In genomic region chr22:22817468-22818201, GRCh38 we compare ENCODE assay signal across 16 cellular contexts.
DNase-seq lines count a peak whose midpoint lies in the region; ATAC-seq and TF ChIP-seq lines count a peak whose summit lies in the region.
"Had no signal": no experiment of that assay in that cellular context is flagged by ENCODE, and none has a peak within 500 bp of the region (broad histone marks: within the 10 kb centered on the region; RNA-seq: fewer than 3 reads in every experiment).

No MANE protein-coding gene starts in this region.

- no peak; the same call in 1 of the 2 replicates for TF ChIP-seq CTCF in MM.1S (IDR thresholded peaks at IDR 0.05; ENCODE audit: low read length)
- TF ChIP-seq CTCF in esophagus muscularis mucosa (IDR thresholded peaks at IDR 0.05) = no peak

- H3K4me3 ChIP-seq in MM.1S (ENCODE audit: low read length) = no peak overlapping the region
- no peak overlapping the region for H3K4me3 ChIP-seq in esophagus muscularis mucosa
- H3K4me3 ChIP-seq: left lung, SK-N-MC, stomach had no signal

- H4K20me1 ChIP-seq in MM.1S (ENCODE audit: insufficient read depth, low read length) = no peaks in the 10 kb centered on the region

- peak overlapping the region; percentile 4 for H3K27ac Mint-ChIP-seq in stimulated activated naive CD8-positive, alpha-beta T cell treated with anti-CD3 and anti-CD28 coated beads, Interleukin-15, Interleukin-2, amounts not matched to agents 100 ng/mL and 50 ng/mL, for 24 hours
- H3K27ac Mint-ChIP-seq: nephron progenitor cell had no signal

- TF ChIP-seq POLR2A in esophagus muscularis mucosa (IDR thresholded peaks at IDR 0.05; ENCODE audit: low read depth) = no peak

- no peaks in the 10 kb centered on the region for H3K36me3 Mint-ChIP-seq in stimulated activated naive CD8-positive, alpha-beta T cell treated with anti-CD3 and anti-CD28 coated beads, Interleukin-15, Interleukin-2, amounts not matched to agents 100 ng/mL and 50 ng/mL, for 24 hours (ENCODE audit: low read depth)

- H3K4me1 Mint-ChIP-seq in stimulated activated naive CD8-positive, alpha-beta T cell treated with anti-CD3 and anti-CD28 coated beads, Interleukin-15, Interleukin-2, amounts not matched to agents 100 ng/mL and 50 ng/mL, for 24 hours (ENCODE audit: low read depth) = peaks cover 79% of the 10 kb centered on the region

- no peaks in the 10 kb centered on the region for H3K9me3 Mint-ChIP-seq in stimulated activated naive CD8-positive, alpha-beta T cell treated with anti-CD3 and anti-CD28 coated beads, Interleukin-15, Interleukin-2, amounts not matched to agents 100 ng/mL and 50 ng/mL, for 24 hours
- H3K9me3 Mint-ChIP-seq: nephron progenitor cell had no signal

- 59% methylated on average over 5 of the region's 5 CpGs for WGBS in esophagus muscularis mucosa

- no peak overlapping the region for H3K9ac ChIP-seq in MM.1S (ENCODE audit: low read length)

- H3K36me3 ChIP-seq in MM.1S (replicated peaks; ENCODE audit: insufficient read depth, low read length) (no peaks in the 10 kb centered on the region), esophagus muscularis mucosa (no peaks in the 10 kb centered on the region)
- H3K36me3 ChIP-seq: left lung, stomach had no signal

- no peak overlapping the region for H2AFZ ChIP-seq in MM.1S (ENCODE audit: low read length)

- peaks cover 24% of the 10 kb centered on the region for H3F3A ChIP-seq in MM.1S (ENCODE audit: insufficient read depth, low read length)

- H3K9me2 ChIP-seq in MM.1S (replicated peaks; ENCODE audit: insufficient read depth, low read length) = no peaks in the 10 kb centered on the region

- peaks cover 19% of the 10 kb centered on the region for H3K79me2 ChIP-seq in MM.1S (ENCODE audit: low read length)

- H3K4me2 ChIP-seq in MM.1S (ENCODE audit: low read depth, low read length) = peak overlapping the region; percentile 87; the same call in 1 of the 2 replicates

- TF ChIP-seq EP300 in esophagus muscularis mucosa (IDR thresholded peaks at IDR 0.05) = no peak

- intact Hi-C loops in esophagus muscularis mucosa (cut with DNase I) = no loop called here

- H3K9me3 ChIP-seq in MM.1S (replicated peaks; ENCODE audit: insufficient read depth, low read length) (no peaks in the 10 kb centered on the region), esophagus muscularis mucosa (no peaks in the 10 kb centered on the region)
- H3K9me3 ChIP-seq: left lung, stomach had no signal

- no peak for ATAC-seq in stimulated activated naive CD8-positive, alpha-beta T cell treated with anti-CD3 and anti-CD28 coated beads, Interleukin-15, Interleukin-2, amounts not matched to agents 100 U/mL and 50 U/mL, for 24 hours
- ATAC-seq in GM19397 (IDR thresholded peaks at IDR 0.05; ENCODE audit: unreplicated experiment) = no peak
- ATAC-seq in GM18873 (IDR thresholded peaks at IDR 0.05; ENCODE audit: low FRiP score, unreplicated experiment) = no peak
- ATAC-seq: left lung, sciatic nerve had no signal

- H3K4me1 ChIP-seq in MM.1S (ENCODE audit: low read length) (peaks cover 71% of the 10 kb centered on the region), esophagus muscularis mucosa (no peaks in the 10 kb centered on the region)

- no peaks in the 10 kb centered on the region for H3K27me3 ChIP-seq in MM.1S (replicated peaks; ENCODE audit: insufficient read depth, low read length)
- peaks cover 0 to 15% (median 0%) of the 10 kb centered on the region in 4 donors for H3K27me3 ChIP-seq in esophagus muscularis mucosa

- no peaks in the 10 kb centered on the region for H3K27me3 Mint-ChIP-seq in stimulated activated naive CD8-positive, alpha-beta T cell treated with anti-CD3 and anti-CD28 coated beads, Interleukin-15, Interleukin-2, amounts not matched to agents 100 ng/mL and 50 ng/mL, for 24 hours

- no peak overlapping the region for H3K4me3 Mint-ChIP-seq in stimulated activated naive CD8-positive, alpha-beta T cell treated with anti-CD3 and anti-CD28 coated beads, Interleukin-15, Interleukin-2, amounts not matched to agents 100 ng/mL and 50 ng/mL, for 24 hours
- H3K4me3 Mint-ChIP-seq: nephron progenitor cell had no signal

- DNase-seq in stimulated activated naive CD8-positive, alpha-beta T cell treated with anti-CD3 and anti-CD28 coated beads, Interleukin-15, Interleukin-2, amounts not matched to agents 100 U/mL and 50 U/mL, for 24 hours = no peak
- no peak for DNase-seq in MM.1S
- peak; percentile 86 for DNase-seq in esophagus muscularis mucosa (ENCODE audit: extremely low spot score)
- DNase-seq in T1000 (lab: John Stamatoyannopoulos, UW) = no peak
- DNase-seq in NCI-H1436 (lab: John Stamatoyannopoulos, UW) = no peak
- DNase-seq: activated gamma-delta T cell treated with Interleukin-2 at 50 U/mL for 16 hours, GDM1, HCEC 1CT, left lung, nephron progenitor cell, stomach had no signal

- peak overlapping the region; percentile 99; the same call in 1 of the 2 replicates for H3K27ac ChIP-seq in MM.1S (ENCODE audit: low read length)
- H3K27ac ChIP-seq in esophagus muscularis mucosa (replicated peaks in 1 of 4) = no peak overlapping the region
- H3K27ac ChIP-seq: left lung, SK-N-MC, stomach had no signal
